Comparison of ENCODE assay signal across 18 cellular contexts in genomic region chr5:113776832-113777525, GRCh38.
A peak's percentile ranks its signal among the peaks of the same experiment; 100 is the strongest.
DNase-seq lines count a peak whose midpoint lies in the region; ATAC-seq and TF ChIP-seq lines count a peak whose summit lies in the region.
"Had no signal": no experiment of that assay in that cellular context is flagged by ENCODE, and none has a peak within 500 bp of the region (broad histone marks: within the 10 kb centered on the region; RNA-seq: fewer than 3 reads in every experiment).

No MANE protein-coding gene starts in this region.

- H3K27ac ChIP-seq in vagina (no peak overlapping the region), brain microvascular endothelial cell (no peak overlapping the region)
- H3K27ac ChIP-seq: sigmoid colon had no signal

- peak overlapping the region; percentile 16 for H3K4me2 ChIP-seq in Loucy (ENCODE audit: low read depth, low read length, poor library complexity, severe bottlenecking)

- TF ChIP-seq POLR2A in vagina (IDR thresholded peaks at IDR 0.05), result no peak

- H3K9me3 ChIP-seq in Loucy (ENCODE audit: insufficient read depth, low read depth, low read length), result no peaks in the 10 kb centered on the region
- H3K9me3 ChIP-seq in vagina, result no peaks in the 10 kb centered on the region
- H3K9me3 ChIP-seq: sigmoid colon had no signal

- H3K36me3 ChIP-seq in Loucy (ENCODE audit: insufficient read depth, low read length), result no peaks in the 10 kb centered on the region
- no peaks in the 10 kb centered on the region for H3K36me3 ChIP-seq in vagina
- H3K36me3 ChIP-seq in brain microvascular endothelial cell (replicated peaks), result no peaks in the 10 kb centered on the region
- H3K36me3 ChIP-seq: sigmoid colon had no signal

- intact Hi-C loops in vagina (cut with DNase I), result no loop called here

- DNase-seq in Daoy (ENCODE audit: low read depth) (peak; percentile 19), astrocyte of the hippocampus (ENCODE audit: low read depth, low spot score) (peak; percentile 81), medulla oblongata (ENCODE audit: extremely low spot score) (peak; percentile 58), vagina (ENCODE audit: extremely low spot score in 2 of 2) (no peak), mucosa of gallbladder (ENCODE audit: low spot score) (no peak), brain microvascular endothelial cell (no peak)
- DNase-seq: activated CD4-positive, CD25-positive, alpha-beta regulatory T cell treated with anti-CD3 and anti-CD28 coated beads, Interleukin-2, amount 50 U/mL, for 72 hours; activated CD8-positive, alpha-beta memory T cell treated with anti-CD3 and anti-CD28 coated beads, Interleukin-2, amount 50 U/mL, for 4 hours; CD4-positive, alpha-beta memory T cell; cerebellar nuclear complex; erythroblast; left colon; sigmoid colon; stimulated activated naive CD4-positive, alpha-beta T cell; T-helper 1 cell had no signal

- no peaks in the 10 kb centered on the region for H4K20me1 ChIP-seq in Loucy (ENCODE audit: insufficient read depth, low read length, poor library complexity, severe bottlenecking)

- H3K9me2 ChIP-seq in Loucy (replicated peaks; ENCODE audit: low read depth, low read length), result no peaks in the 10 kb centered on the region

- 0 out of 2 replicates have a peak overlapping the region, but pooled peaks have one; percentile 27 for H2AFZ ChIP-seq in Loucy (ENCODE audit: low read length)

- peak overlapping the region; percentile 49 for H3K4me3 ChIP-seq in Loucy (ENCODE audit: low read length, poor library complexity, severe bottlenecking)
- no peak overlapping the region for H3K4me3 ChIP-seq in vagina
- H3K4me3 ChIP-seq in brain microvascular endothelial cell (ENCODE audit: low read depth, low read length), result no peak overlapping the region
- H3K4me3 ChIP-seq: sigmoid colon had no signal

- no peaks in the 10 kb centered on the region for H3K27me3 ChIP-seq in Loucy (ENCODE audit: insufficient read depth, low read length, poor library complexity, severe bottlenecking)
- H3K27me3 ChIP-seq in vagina, result no peaks in the 10 kb centered on the region
- H3K27me3 ChIP-seq in brain microvascular endothelial cell (replicated peaks), result no peaks in the 10 kb centered on the region
- H3K27me3 ChIP-seq: sigmoid colon had no signal

- in situ Hi-C loops in brain microvascular endothelial cell (cut with HindIII; ENCODE audit: low pct_ligation_motif_present, low sequenced_read_pairs), result no loop called here

- H3K4me1 ChIP-seq in Loucy (ENCODE audit: insufficient read depth, low read length, poor library complexity, severe bottlenecking) (no peaks in the 10 kb centered on the region), vagina (no peaks in the 10 kb centered on the region)

- TF ChIP-seq CTCF in Loucy (conservative IDR thresholded peaks at IDR 0.05; ENCODE audit: low read length) (no peak), vagina (IDR thresholded peaks at IDR 0.05) (no peak), brain microvascular endothelial cell (IDR thresholded peaks at IDR 0.05; ENCODE audit: low read depth, low read length, missing control alignments) (no peak)

- ATAC-seq in GM21390 (IDR thresholded peaks at IDR 0.05; ENCODE audit: unreplicated experiment), result no peak
- ATAC-seq: activated naive CD4-positive, alpha-beta T cell treated with anti-CD3 and anti-CD28 coated beads, Interleukin-2, amount 50 U/mL, for 72 hours; left colon had no signal

- no peaks in the 10 kb centered on the region for H3F3A ChIP-seq in Loucy (ENCODE audit: low read depth)

- no peaks in the 10 kb centered on the region for H3K79me2 ChIP-seq in Loucy (ENCODE audit: insufficient read depth, low read length)

- H3K9ac ChIP-seq in Loucy (ENCODE audit: low read depth, low read length, poor library complexity, severe bottlenecking), result no peak overlapping the region

Comparison
In these comparisons a context has a peak if more than half of its experiments do, and no peak if none do; other contexts are left out.
1. DNase-seq: peak in Daoy (single experiment), astrocyte of the hippocampus (single experiment) and medulla oblongata (single experiment); none in vagina (0 of 2), mucosa of gallbladder (single experiment) and brain microvascular endothelial cell (single experiment).